In genomic region chr13:32530841-32531253, GRCh38 we compare ENCODE assay signal across 9 cellular contexts. TPM values are rescaled to one million over a fixed set of nuclear protein-coding genes. Genes with fewer than 3 reads are reported as not detected.
DNase-seq lines count a peak whose midpoint lies in the region; ATAC-seq, FAIRE-seq and TF ChIP-seq lines count a peak whose summit lies in the region.
"Had no signal": no experiment of that assay in that cellular context is flagged by ENCODE, and none has a peak within 500 bp of the region (broad histone marks: within the 10 kb centered on the region; RNA-seq: fewer than 3 reads in every experiment).

No MANE protein-coding gene starts in this region.

- no peaks in the 10 kb centered on the region for H3K27me3 ChIP-seq in K562 (ENCODE audit: control insufficient read depth in 2 of 2, insufficient read depth in 2 of 2, low read length in 2 of 2)
- H3K27me3 ChIP-seq in lung (ENCODE audit: control insufficient read depth, insufficient read depth): no peaks in the 10 kb centered on the region
- no peaks in the 10 kb centered on the region for H3K27me3 ChIP-seq in BE2C
- H3K27me3 ChIP-seq: cardiac muscle cell had no signal

- no peak for TF ChIP-seq EP300 in K562 (IDR thresholded peaks at IDR 0.05; ENCODE audit: low read length)

- peak; percentile 56 for FAIRE-seq in K562 (lab: Jason Lieb, UNC)

- peak; percentile 49 for DNase-seq in AG08396 (ENCODE audit: low spot score)
- DNase-seq in K562 (ENCODE audit: extremely low read depth in 1 of 4, low spot score in 3 of 4): no peak
- no peak for DNase-seq in lung (ENCODE audit: low spot score)
- DNase-seq in BE2C: no peak
- no peak for DNase-seq in GOT3 (lab: John Stamatoyannopoulos, UW)
- DNase-seq in NCI-H446 (lab: John Stamatoyannopoulos, UW): no peak

- no peak for TF ChIP-seq POLR2A in K562 (conservative IDR thresholded peaks at IDR 0.05)

- H3K27ac ChIP-seq in K562 (ENCODE audit: extremely low read depth, low read depth, low read length) (no peak overlapping the region; the same call in 2 of the 3 replicates), lung (ENCODE audit: low read depth in 1 of 2, low read length in 1 of 2) (no peak overlapping the region)
- H3K27ac ChIP-seq: cardiac muscle cell had no signal

- WGBS in K562 (ENCODE audit: insufficient coverage, low coverage, missing lambda C conversion rate): 100% methylated on average over 1 of the region's 2 CpGs
- WGBS in lung, 2 donors: 35 to 51% methylated on average over 2 of the region's 2 CpGs

- no TSS peak for BruUV-seq in K562 (replicated peaks; lab: Mats Ljungman, UMichigan)

- TF ChIP-seq RAD21 in K562 (CRISPR knock-in tag; conservative IDR thresholded peaks at IDR 0.05 in 1 of 2, IDR thresholded peaks at IDR 0.05 in 1 of 2): no peak

- intact Hi-C loops in K562 (cut with micrococcal nuclease): no loop called here

- H3K9me1 ChIP-seq in K562 (ENCODE audit: control insufficient read depth, insufficient read depth, low read length): no peaks in the 10 kb centered on the region

- in situ Hi-C loops in K562 (cut with MboI): no loop called here

- H3K36me3 ChIP-seq in K562 (ENCODE audit: control insufficient read depth, insufficient read depth, low read length) (peaks cover 52% of the 10 kb centered on the region), lung (ENCODE audit: control insufficient read depth in 2 of 2, insufficient read depth in 2 of 2, low read length in 2 of 2) (peaks cover 2 to 5% of the 10 kb centered on the region in 2 donors), BE2C (peaks cover 38% of the 10 kb centered on the region)

- H3K4me1 ChIP-seq in K562 (replicated peaks in 1 of 2; ENCODE audit: control insufficient read depth in 2 of 2, insufficient read depth in 2 of 2, low read length in 2 of 2) (peaks cover 0 to 7% of the 10 kb centered on the region in 2 experiments; a peak in 2 of 5 replicates), lung (ENCODE audit: control insufficient read depth in 2 of 2, insufficient read depth in 2 of 2, low read length in 2 of 2) (peaks cover 2 to 23% of the 10 kb centered on the region in 2 donors), BE2C (peaks cover 11% of the 10 kb centered on the region)

- H3K9me3 ChIP-seq in K562 (replicated peaks; ENCODE audit: control insufficient read depth, insufficient read depth, low read depth, low read length) (no peaks in the 10 kb centered on the region), lung (ENCODE audit: control insufficient read depth in 2 of 2, insufficient read depth in 1 of 2, low read length in 1 of 2) (no peaks in the 10 kb centered on the region), BE2C (no peaks in the 10 kb centered on the region)

- peak; percentile 72 for ATAC-seq in GM19025 (IDR thresholded peaks at IDR 0.05; ENCODE audit: low read depth, unreplicated experiment)
- ATAC-seq in HG03378 (IDR thresholded peaks at IDR 0.05; ENCODE audit: unreplicated experiment): peak; percentile 72
- peak; percentile 56 for ATAC-seq in K562
- peak; percentile 74 for ATAC-seq in lung (ENCODE audit: insufficient read depth, low FRiP score)

- POLR2A ChIA-PET in K562 (lab: Yijun Ruan, JAX): interaction anchor here (1.1 kb wide), 1 partner anchor 9 kb away, joined by 4 read pairs; no protein-coding TSS in a partner anchor

- TF ChIP-seq CTCF in K562 (IDR thresholded peaks at IDR 0.05 in 2 of 3, conservative IDR thresholded peaks at IDR 0.05 in 1 of 3; ENCODE audit: insufficient read depth in 2 of 3, low read depth in 1 of 3, low read length in 3 of 3): no peak
- no peak for TF ChIP-seq CTCF in lung (IDR thresholded peaks at IDR 0.05; ENCODE audit: control extremely low read depth, extremely low read depth)
- TF ChIP-seq CTCF in BE2C (IDR thresholded peaks at IDR 0.05; ENCODE audit: low read depth, low read length): no peak

- CTCF ChIA-PET in K562 (lab: Yijun Ruan, JAX; ENCODE audit: low intra/inter-chr PET ratio): no interaction called here

- H2AFZ ChIP-seq in K562 (ENCODE audit: low read depth, low read length): no peak overlapping the region

- H3K4me3 ChIP-seq in K562 (no peak overlapping the region), lung (no peak overlapping the region), BE2C (ENCODE audit: low read depth, low read length) (no peak overlapping the region)
- H3K4me3 ChIP-seq: cardiac muscle cell had no signal

- H3K9ac ChIP-seq in K562 (ENCODE audit: insufficient read depth in 1 of 2, low read depth in 2 of 2, low read length in 2 of 2): no peak overlapping the region

- no peak overlapping the region for H3K4me2 ChIP-seq in K562 (ENCODE audit: insufficient read depth, low read length)

- peaks cover 93% of the 10 kb centered on the region for H3K79me2 ChIP-seq in K562 (ENCODE audit: control insufficient read depth, insufficient read depth, low read length)

- H4K20me1 ChIP-seq in K562 (replicated peaks; ENCODE audit: control insufficient read depth, insufficient read depth, low read length): peaks cover 5% of the 10 kb centered on the region

TF ChIP-seq in K562, 482 proteins besides CTCF, POLR2A, EP300 and RAD21:
- TF ChIP-seq ZNF384 (IDR thresholded peaks at IDR 0.05; ENCODE audit: low read depth, low read length): no peak; the same call in 1 of the 2 replicates
- TF ChIP-seq HCFC1 (IDR thresholded peaks at IDR 0.05; ENCODE audit: low read depth, low read length): no peak
- TF ChIP-seq, protein P1, sequence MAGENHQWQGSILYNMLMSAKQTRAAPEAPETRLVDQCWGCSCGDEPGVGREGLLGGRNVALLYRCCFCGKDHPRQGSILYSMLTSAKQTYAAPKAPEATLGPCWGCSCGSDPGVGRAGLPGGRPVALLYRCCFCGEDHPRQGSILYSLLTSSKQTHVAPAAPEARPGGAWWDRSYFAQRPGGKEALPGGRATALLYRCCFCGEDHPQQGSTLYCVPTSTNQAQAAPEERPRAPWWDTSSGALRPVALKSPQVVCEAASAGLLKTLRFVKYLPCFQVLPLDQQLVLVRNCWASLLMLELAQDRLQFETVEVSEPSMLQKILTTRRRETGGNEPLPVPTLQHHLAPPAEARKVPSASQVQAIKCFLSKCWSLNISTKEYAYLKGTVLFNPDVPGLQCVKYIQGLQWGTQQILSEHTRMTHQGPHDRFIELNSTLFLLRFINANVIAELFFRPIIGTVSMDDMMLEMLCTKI (IDR thresholded peaks at IDR 0.05; ENCODE audit: partially characterized antibody): no peak
- no peak for TF ChIP-seq CBX8 (IDR thresholded peaks at IDR 0.05; ENCODE audit: borderline replicate concordance, extremely low read depth, low read depth, low read length, poor library complexity, severe bottlenecking)
- no peak for TF ChIP-seq NRF1 (conservative IDR thresholded peaks at IDR 0.05 in 1 of 2, IDR thresholded peaks at IDR 0.05 in 1 of 2)
- no peak for TF ChIP-seq NR2F6 (CRISPR knock-in tag; IDR thresholded peaks at IDR 0.05)
- TF ChIP-seq HDAC2 (IDR thresholded peaks at IDR 0.05): no peak
- TF ChIP-seq GTF2F1 (IDR thresholded peaks at IDR 0.05; ENCODE audit: low read depth, low read length): no peak
- TF ChIP-seq RUNX1 (IDR thresholded peaks at IDR 0.05; ENCODE audit: low read depth): no peak
- no peak for TF ChIP-seq FOSL1 (tag; conservative IDR thresholded peaks at IDR 0.05)
- no peak for TF ChIP-seq FOS (IDR thresholded peaks at IDR 0.05; ENCODE audit: extremely low read depth, insufficient read length)

RNA-seq across cellular contexts. Expression of gene N4BP2L2, which starts 7.7 kb away (rescaled TPM):
- 34.0 and 182 TPM in 2 replicates for total RNA-seq in K562 (2011; cell fraction: chromatin; rRNA removed; ENCODE audit: low replicate concordance)
- 12.3 and 20.1 TPM in 2 replicates for total RNA-seq in K562 (2011; cell fraction: nucleolus; rRNA removed)
- total RNA-seq in K562 (2011; cell fraction: nucleoplasm; rRNA removed): 82.9 and 163 TPM in 2 replicates
- 33.9 and 34.9 TPM in 2 replicates for total RNA-seq in K562 (2014; rRNA removed)
- 76.4 and 87.4 TPM in 2 replicates for total RNA-seq in K562 (2014; rRNA removed; fragmentation: Illumina TruSeq; extraction: Trizol)
- 52.2 and 58.3 TPM in 2 replicates for total RNA-seq in K562 (2015; rRNA removed; fragmentation: Illumina TruSeq; extraction: Trizol)
- total RNA-seq in K562 (2021): 42.4 and 45.9 TPM in 2 replicates
- polyA plus RNA-seq in K562 (2011; rRNA removed): 45.0 and 56.6 TPM in 2 replicates
- 4.4 and 10.9 TPM in 2 replicates for polyA plus RNA-seq in K562 (2011; cell fraction: cytosol; rRNA removed)
- 24.9 and 29.1 TPM in 2 replicates for polyA plus RNA-seq in K562 (2011; cell fraction: nucleus; rRNA removed)
- polyA plus RNA-seq in K562 (2012): 29.5 and 32.7 TPM in 2 replicates
- polyA plus RNA-seq in K562 (2014; fragmentation: Illumina TruSeq; extraction: Trizol): 41.5 and 58.0 TPM in 2 replicates
- 10 to 100 TPM; 46.2 to 46.5 TPM for polyA plus RNA-seq in K562 (2014; fragmentation: Nextera tagmentation; extraction: Ambion mirVana)
- 39.0 and 48.7 TPM in 2 replicates for polyA plus RNA-seq in K562 (2014; rRNA removed)
- 46.1 and 56.4 TPM in 2 replicates for polyA minus RNA-seq in K562 (2011; rRNA and poly(A)+ RNA removed)
- 10.5 and 10.8 TPM in 2 replicates for polyA minus RNA-seq in K562 (2011; cell fraction: cytosol; rRNA and poly(A)+ RNA removed)
- 27.7 and 48.0 TPM in 2 replicates for polyA minus RNA-seq in K562 (2011; cell fraction: nucleus; rRNA and poly(A)+ RNA removed)
- total RNA-seq in lung: 100 to 1,000 TPM in 1 of 2 donors, 10 to 100 TPM in 1; 87.5 to 402 TPM
- 10 to 100 TPM; 41.1 to 62.6 TPM for polyA plus RNA-seq in lung
- polyA plus RNA-seq in BE2C (2012; ENCODE audit: insufficient read depth, insufficient read length, low read depth): 44.5 TPM

RNA-seq across cellular contexts. Expression of gene PDS5B, which starts 55.4 kb away (rescaled TPM):
- total RNA-seq in K562 (2011; cell fraction: chromatin; rRNA removed; ENCODE audit: low replicate concordance): 12.8 and 71.8 TPM in 2 replicates
- 5.8 and 9.7 TPM in 2 replicates for total RNA-seq in K562 (2011; cell fraction: nucleolus; rRNA removed)
- total RNA-seq in K562 (2011; cell fraction: nucleoplasm; rRNA removed): 20.5 and 29.9 TPM in 2 replicates
- total RNA-seq in K562 (2014; rRNA removed) (13.1 and 13.5 TPM in 2 replicates), K562 (2014; rRNA removed; fragmentation: Illumina TruSeq; extraction: Trizol) (14.4 and 15.6 TPM in 2 replicates), K562 (2015; rRNA removed; fragmentation: Illumina TruSeq; extraction: Trizol) (19.3 and 20.8 TPM in 2 replicates), K562 (2021) (23.7 TPM in 2 replicates), lung (100 to 1,000 TPM in 1 of 2 donors, 10 to 100 TPM in 1; 31.0 to 111 TPM)
- polyA plus RNA-seq in K562 (2011; rRNA removed) (6.2 and 10.2 TPM in 2 replicates), K562 (2014; fragmentation: Illumina TruSeq; extraction: Trizol) (12.6 and 19.2 TPM in 2 replicates), K562 (2014; fragmentation: Nextera tagmentation; extraction: Ambion mirVana) (1 to 10 TPM; 6.2 TPM), K562 (2014; rRNA removed) (10.6 and 13.0 TPM in 2 replicates), lung (1 to 10 TPM; 5.3 to 7.7 TPM)
- polyA plus RNA-seq in K562 (2011; cell fraction: cytosol; rRNA removed): 1.9 and 2.9 TPM in 2 replicates
- 5.9 and 7.5 TPM in 2 replicates for polyA plus RNA-seq in K562 (2011; cell fraction: nucleus; rRNA removed)
- polyA plus RNA-seq in K562 (2012): 6.5 and 10.7 TPM in 2 replicates
- polyA minus RNA-seq in K562 (2011; rRNA and poly(A)+ RNA removed): 31.5 and 31.8 TPM in 2 replicates
- polyA minus RNA-seq in K562 (2011; cell fraction: cytosol; rRNA and poly(A)+ RNA removed): 12.0 and 20.3 TPM in 2 replicates
- polyA minus RNA-seq in K562 (2011; cell fraction: nucleus; rRNA and poly(A)+ RNA removed): 20.5 and 34.2 TPM in 2 replicates
- polyA plus RNA-seq in BE2C (2012; ENCODE audit: insufficient read depth, insufficient read length, low read depth): 9.2 TPM
